ENCODE assay signal across 8 cellular contexts in the genomic region with DNA sequence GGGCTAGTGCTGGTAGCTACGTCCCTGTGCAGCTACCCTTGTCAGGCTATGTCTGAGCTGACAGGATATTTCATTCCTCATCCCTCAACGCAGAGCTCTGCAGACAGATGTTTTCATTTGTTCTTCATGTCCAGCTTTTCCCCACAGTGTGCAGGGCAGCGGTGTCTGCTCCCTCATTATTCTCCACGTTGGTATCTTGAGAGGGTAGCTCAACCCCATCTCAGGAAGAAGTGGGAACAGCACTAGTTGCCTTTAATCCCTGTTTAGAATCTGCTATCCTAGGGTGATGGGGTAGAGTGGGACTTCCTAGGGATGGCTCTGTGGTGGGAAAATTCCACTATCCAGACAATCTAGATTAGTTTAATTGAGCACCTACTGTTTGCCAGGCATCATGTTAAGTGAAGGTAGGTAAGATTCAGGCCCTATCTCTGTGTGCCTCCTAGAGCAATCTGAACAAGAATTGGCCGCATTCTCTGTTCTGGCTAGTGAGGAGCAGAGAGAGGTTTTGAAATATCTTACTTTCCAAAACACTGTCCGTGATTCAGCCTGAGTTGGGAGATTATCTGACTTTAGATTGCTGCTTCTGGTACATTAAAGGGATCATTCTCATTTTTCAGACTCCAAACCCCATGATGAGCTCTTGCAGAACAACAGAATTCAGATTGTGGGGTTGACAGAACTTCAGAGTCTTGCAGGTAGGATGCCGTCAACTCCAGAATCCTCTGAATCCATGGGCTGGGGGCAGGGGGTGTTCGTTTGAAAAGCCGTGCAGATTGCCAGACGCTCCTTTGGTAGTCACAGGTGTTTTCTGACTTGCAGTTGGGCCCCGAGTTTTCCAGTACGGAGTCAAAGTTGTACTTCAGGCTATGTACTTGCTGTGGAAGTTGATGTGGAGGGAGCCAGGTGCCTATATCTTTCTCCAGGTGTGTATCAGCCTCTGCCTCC. TPM values are rescaled to one million over a fixed set of nuclear protein-coding genes. Genes with fewer than 3 reads are reported as not detected.
DNase-seq lines count a peak whose midpoint lies in the region; FAIRE-seq and TF ChIP-seq lines count a peak whose summit lies in the region.

No MANE protein-coding gene starts in this region.

- peak overlapping the region; percentile 89 for H3K27ac Mint-ChIP-seq in Caco-2 (ENCODE audit: unreplicated experiment)

- no peak overlapping the region for H4K91ac ChIP-seq in neuronal stem cell (ENCODE audit: low read depth, low read length, poor library complexity)

- peaks cover 19% of the 10 kb centered on the region for H3K36me3 Mint-ChIP-seq in Caco-2 (ENCODE audit: insufficient read depth, unreplicated experiment)

- POLR2A ChIA-PET in Caco-2 (lab: Charles Lee) = interaction anchor here (0.5 kb wide), 1 partner anchor 26 kb away, joined by 3 read pairs; no protein-coding TSS in a partner anchor
- POLR2A ChIA-PET in endothelial cell of umbilical vein (lab: Charles Lee) = no interaction called here

- TF ChIP-seq POLR2A in NB4 (IDR thresholded peaks at IDR 0.05; ENCODE audit: extremely low read depth, insufficient read length) (no peak), endothelial cell of umbilical vein (IDR thresholded peaks at IDR 0.05; ENCODE audit: low read depth, low read length) (no peak)

- H3K79me2 ChIP-seq in endothelial cell of umbilical vein (ENCODE audit: control insufficient read depth, insufficient read depth, low read length) = peaks cover 9% of the 10 kb centered on the region

- dilution Hi-C loops in endothelial cell of umbilical vein (cut with MboI; ENCODE audit: extremely low pct_ligation_motif_present, low sequenced_read_pairs) = no loop called here

- H3K27me3 Mint-ChIP-seq in Caco-2 (ENCODE audit: insufficient read depth, unreplicated experiment) = no peaks in the 10 kb centered on the region

- H2BK12ac ChIP-seq in neuronal stem cell (ENCODE audit: low read length) = no peak overlapping the region

- no peak overlapping the region for H4K8ac ChIP-seq in neuronal stem cell (ENCODE audit: low read depth, low read length)

- TF ChIP-seq CTCF in Caco-2 (IDR thresholded peaks at IDR 0.05; ENCODE audit: insufficient read depth in 1 of 2, low read depth in 1 of 2, low read length in 1 of 2, severe bottlenecking in 1 of 2, unreplicated experiment in 1 of 2) (no peak), NB4 (IDR thresholded peaks at IDR 0.05; ENCODE audit: low read depth, low read length) (no peak), endothelial cell of umbilical vein (IDR thresholded peaks at IDR 0.05; ENCODE audit: extremely low read depth in 1 of 2, insufficient read depth in 1 of 2, low read depth in 1 of 2, low read length in 2 of 2) (no peak)

- H3K4me1 ChIP-seq in Caco-2 (peaks cover 7% of the 10 kb centered on the region; the same call in 1 of the 2 replicates), endothelial cell of umbilical vein (ENCODE audit: control insufficient read depth, extremely low read depth, insufficient read depth, low read length) (peaks cover 8% of the 10 kb centered on the region), neuronal stem cell (ENCODE audit: control insufficient read depth in 2 of 2, insufficient read depth in 1 of 2, low read depth in 1 of 2, low read length in 2 of 2) (peaks cover 5% of the 10 kb centered on the region in 2 donors)

- H3K27ac ChIP-seq in endothelial cell of umbilical vein (ENCODE audit: insufficient read depth, low read depth, low read length) = peak overlapping the region; percentile 58
- H3K27ac ChIP-seq in neuronal stem cell (replicated peaks; ENCODE audit: low read length) = no peak overlapping the region

- H3K9ac ChIP-seq in endothelial cell of umbilical vein (replicated peaks; ENCODE audit: extremely low read depth, insufficient read depth, low read length) = peak overlapping the region; percentile 85
- H3K9ac ChIP-seq in neuronal stem cell (ENCODE audit: low read depth, low read length, poor library complexity) = peak overlapping the region; percentile 86

- H2BK120ac ChIP-seq in neuronal stem cell (ENCODE audit: low read depth, low read length) = no peak overlapping the region

- H3K9me3 ChIP-seq in Caco-2 = peaks cover 3% of the 10 kb centered on the region; the same call in 1 of the 2 replicates
- H3K9me3 ChIP-seq in endothelial cell of umbilical vein (replicated peaks; ENCODE audit: control insufficient read depth, insufficient read depth, low read length) = no peaks in the 10 kb centered on the region
- no peaks in the 10 kb centered on the region for H3K9me3 ChIP-seq in neuronal stem cell (replicated peaks in 1 of 2; ENCODE audit: control insufficient read depth in 2 of 2, insufficient read depth in 1 of 2, low read depth in 1 of 2, low read length in 2 of 2)

- H3K4me3 ChIP-seq in Caco-2 (ENCODE audit: low read depth, low read length) = peak overlapping the region; percentile 67
- peak overlapping the region; percentile 96 for H3K4me3 ChIP-seq in NB4 (ENCODE audit: low read depth, low read length)
- H3K4me3 ChIP-seq in endothelial cell of umbilical vein (replicated peaks in 1 of 3; ENCODE audit: insufficient read depth in 1 of 3, low read depth in 1 of 3, low read length in 3 of 3) = peak overlapping the region; percentile 50 to 79 (median 65)
- peak overlapping the region; percentile 67 to 96 for H3K4me3 ChIP-seq in neuronal stem cell (ENCODE audit: low read length in 2 of 2)

- WGBS in neuronal stem cell (ENCODE audit: extremely low coverage in 2 of 2, insufficient read length in 2 of 2, insufficient replicate concordance in 1 of 2), 2 donors = no CpG with 5 or more reads among the region's 12 CpGs

- peak overlapping the region; percentile 96 for H3K4me3 Mint-ChIP-seq in Caco-2 (ENCODE audit: unreplicated experiment)

- H2BK15ac ChIP-seq in neuronal stem cell (ENCODE audit: low read length) = no peak overlapping the region

- no peaks in the 10 kb centered on the region for H3K4me1 Mint-ChIP-seq in Caco-2 (ENCODE audit: low read depth, unreplicated experiment)

- intact Hi-C loops in Caco-2 (cut with micrococcal nuclease; ENCODE audit: unreplicated experiment) = loop anchor here (5.0 kb wide), 1 partner anchor 35 kb away; no protein-coding TSS in a partner anchor
- intact Hi-C loops in endothelial cell of umbilical vein (cut with micrococcal nuclease) = no loop called here

- no peak overlapping the region for H3K14ac ChIP-seq in neuronal stem cell (ENCODE audit: low read length)

- TSS peak; percentile 36 for BruUV-seq in Caco-2 (replicated peaks; lab: Mats Ljungman, UMichigan)
- no TSS peak for BruUV-seq in endothelial cell of umbilical vein (replicated peaks; lab: Mats Ljungman, UMichigan)

- no peak for FAIRE-seq in endothelial cell of umbilical vein (lab: Jason Lieb, UNC)

- CTCF ChIA-PET in Caco-2 (lab: Charles Lee) (no interaction called here), endothelial cell of umbilical vein (lab: Charles Lee) (interaction anchor here (0.6 to 1.0 kb wide), 1 partner anchor 12 kb away, joined by 3 to 4 read pairs; no protein-coding TSS in a partner anchor)

- peaks cover 3% of the 10 kb centered on the region; the same call in 1 of the 2 replicates for H3K36me3 ChIP-seq in Caco-2 (ENCODE audit: control insufficient read depth, insufficient read depth, low read length)
- peaks cover 4 to 7% of the 10 kb centered on the region in 2 experiments for H3K36me3 ChIP-seq in endothelial cell of umbilical vein (ENCODE audit: control insufficient read depth in 2 of 2, extremely low read depth in 1 of 2, insufficient read depth in 2 of 2, low read length in 2 of 2)
- H3K36me3 ChIP-seq in neuronal stem cell (replicated peaks in 1 of 2; ENCODE audit: control insufficient read depth in 2 of 2, insufficient read depth in 2 of 2, low read length in 2 of 2) = peaks cover 13 to 30% of the 10 kb centered on the region in 2 donors

- H3K4me2 ChIP-seq in endothelial cell of umbilical vein (ENCODE audit: insufficient read depth, low read length) (peak overlapping the region; percentile 82), neuronal stem cell (ENCODE audit: insufficient read depth, low read length, poor library complexity, severe bottlenecking) (peak overlapping the region; percentile 56)

- no peak overlapping the region for H2AK5ac ChIP-seq in neuronal stem cell (ENCODE audit: low read depth, low read length)

- peak overlapping the region; percentile 94 for H2AFZ ChIP-seq in endothelial cell of umbilical vein (ENCODE audit: low read depth, low read length)
- H2AFZ ChIP-seq in neuronal stem cell (ENCODE audit: low read length) = peak overlapping the region; percentile 92

- H3K9me1 ChIP-seq in endothelial cell of umbilical vein (replicated peaks; ENCODE audit: control insufficient read depth, extremely low read depth, insufficient read depth, low read length) = no peaks in the 10 kb centered on the region

- no peak overlapping the region for H3K18ac ChIP-seq in neuronal stem cell (ENCODE audit: low read length)

- DNase-seq in Caco-2 = no peak
- DNase-seq in NB4 (ENCODE audit: low read depth) = no peak
- DNase-seq in endothelial cell of umbilical vein (ENCODE audit: low read depth, low spot score) = no peak
- DNase-seq in neuronal stem cell (ENCODE audit: low spot score) = no peak
- no peak for DNase-seq in NCI-H2227 treated with DMSO at 0.1 percent for 48 hours (lab: John Stamatoyannopoulos, UW)
- DNase-seq in stimulated activated CD4-positive, alpha-beta T cell treated with anti-CD3 and anti-CD28 coated beads, Interleukin-4, amount 100 ng/mL, for 1 hour = no peak
- no peak for DNase-seq in NCI-H748 treated with DMSO at 0.1 percent for 48 hours (lab: John Stamatoyannopoulos, UW)
- no peak for DNase-seq in NCI-H146 (lab: John Stamatoyannopoulos, UW)

- no peak overlapping the region for H3K23ac ChIP-seq in neuronal stem cell (ENCODE audit: low read depth, low read length, poor library complexity)

- no peaks in the 10 kb centered on the region for H3K79me1 ChIP-seq in neuronal stem cell (ENCODE audit: low read depth, low read length)

- no peaks in the 10 kb centered on the region for H3K9me3 Mint-ChIP-seq in Caco-2 (ENCODE audit: unreplicated experiment)

- no peaks in the 10 kb centered on the region for H4K20me1 ChIP-seq in endothelial cell of umbilical vein (replicated peaks; ENCODE audit: control insufficient read depth, extremely low read depth, insufficient read depth, low read length)

- H3K27me3 ChIP-seq in Caco-2 (replicated peaks; ENCODE audit: control insufficient read depth, insufficient read depth, low read length) (no peaks in the 10 kb centered on the region), endothelial cell of umbilical vein (ENCODE audit: control insufficient read depth in 2 of 2, insufficient read depth in 2 of 2, low read length in 2 of 2) (no peaks in the 10 kb centered on the region), neuronal stem cell (ENCODE audit: control insufficient read depth in 3 of 3, insufficient read depth in 3 of 3, low read depth in 1 of 3, low read length in 3 of 3) (no peaks in the 10 kb centered on the region)

- no peak overlapping the region for H2BK5ac ChIP-seq in neuronal stem cell (ENCODE audit: low read length)

- H3K4ac ChIP-seq in neuronal stem cell (ENCODE audit: low read length) = no peak overlapping the region

RNA-seq across cellular contexts. Expression of gene ALG1, which starts 1.0 kb away (rescaled TPM):
- total RNA-seq in Caco-2 (2022) (39.2 and 42.0 TPM in 2 replicates), endothelial cell of umbilical vein (33.7 and 37.1 TPM in 2 replicates)
- polyA plus RNA-seq in endothelial cell of umbilical vein = 43.7 and 46.0 TPM in 2 replicates
- polyA plus RNA-seq in endothelial cell of umbilical vein (2011; cell fraction: cytosol; rRNA removed) = 32.5 and 36.3 TPM in 2 replicates
- 23.9 and 25.9 TPM in 2 replicates for polyA plus RNA-seq in endothelial cell of umbilical vein (2011; cell fraction: nucleus; rRNA removed)
- polyA plus RNA-seq in endothelial cell of umbilical vein (2012) = 24.7 and 30.4 TPM in 2 replicates
- 50.6 and 55.8 TPM in 2 replicates for polyA minus RNA-seq in endothelial cell of umbilical vein
- polyA minus RNA-seq in endothelial cell of umbilical vein (2011; cell fraction: cytosol; rRNA and poly(A)+ RNA removed) = 34.8 TPM
- polyA minus RNA-seq in endothelial cell of umbilical vein (2011; cell fraction: nucleus; rRNA and poly(A)+ RNA removed) = 14.8 and 17.8 TPM in 2 replicates
- polyA plus RNA-seq in neuronal stem cell (2013, experiment 1 of 2) = 7.9 TPM
- polyA plus RNA-seq in neuronal stem cell (2013, experiment 2 of 2) = 8.4 TPM

RNA-seq across cellular contexts. Expression of gene C16orf89, which starts 6.8 kb away (rescaled TPM):
- total RNA-seq in Caco-2 (2022) (not detected in 2 replicates), endothelial cell of umbilical vein (not detected in 2 replicates)
- not detected in 2 replicates for polyA plus RNA-seq in endothelial cell of umbilical vein
- not detected in 2 replicates for polyA plus RNA-seq in endothelial cell of umbilical vein (2011; cell fraction: cytosol; rRNA removed)
- not detected in 2 replicates for polyA plus RNA-seq in endothelial cell of umbilical vein (2011; cell fraction: nucleus; rRNA removed)
- not detected in 2 replicates for polyA plus RNA-seq in endothelial cell of umbilical vein (2012)
- polyA minus RNA-seq in endothelial cell of umbilical vein = not detected in 2 replicates
- polyA minus RNA-seq in endothelial cell of umbilical vein (2011; cell fraction: cytosol; rRNA and poly(A)+ RNA removed) = not detected
- not detected in 2 replicates for polyA minus RNA-seq in endothelial cell of umbilical vein (2011; cell fraction: nucleus; rRNA and poly(A)+ RNA removed)
- polyA plus RNA-seq in neuronal stem cell (2013, experiment 1 of 2) = 0.52 TPM
- polyA plus RNA-seq in neuronal stem cell (2013, experiment 2 of 2) = 0.72 TPM

RNA-seq across cellular contexts. Expression of gene EEF2KMT, which starts 25.0 kb away (rescaled TPM):
- total RNA-seq in Caco-2 (2022) (12.7 and 13.9 TPM in 2 replicates), endothelial cell of umbilical vein (13.9 and 15.1 TPM in 2 replicates)
- polyA plus RNA-seq in endothelial cell of umbilical vein = 15.5 and 21.8 TPM in 2 replicates
- polyA plus RNA-seq in endothelial cell of umbilical vein (2011; cell fraction: cytosol; rRNA removed) = 8.8 and 9.1 TPM in 2 replicates
- polyA plus RNA-seq in endothelial cell of umbilical vein (2011; cell fraction: nucleus; rRNA removed) = 7.6 and 9.6 TPM in 2 replicates
- 13.8 and 15.8 TPM in 2 replicates for polyA plus RNA-seq in endothelial cell of umbilical vein (2012)
- 6.3 and 13.8 TPM in 2 replicates for polyA minus RNA-seq in endothelial cell of umbilical vein
- 10.0 TPM for polyA minus RNA-seq in endothelial cell of umbilical vein (2011; cell fraction: cytosol; rRNA and poly(A)+ RNA removed)
- polyA minus RNA-seq in endothelial cell of umbilical vein (2011; cell fraction: nucleus; rRNA and poly(A)+ RNA removed) = 3.5 and 4.8 TPM in 2 replicates
- polyA plus RNA-seq in neuronal stem cell (2013, experiment 1 of 2) = 9.2 TPM
- 8.9 TPM for polyA plus RNA-seq in neuronal stem cell (2013, experiment 2 of 2)

RNA-seq across cellular contexts. Expression of gene NAGPA, which starts 38.9 kb away (rescaled TPM):
- total RNA-seq in Caco-2 (2022) (15.9 and 16.7 TPM in 2 replicates), endothelial cell of umbilical vein (26.3 and 29.9 TPM in 2 replicates)
- 29.6 and 35.2 TPM in 2 replicates for polyA plus RNA-seq in endothelial cell of umbilical vein
- 18.0 and 25.4 TPM in 2 replicates for polyA plus RNA-seq in endothelial cell of umbilical vein (2011; cell fraction: cytosol; rRNA removed)
- polyA plus RNA-seq in endothelial cell of umbilical vein (2011; cell fraction: nucleus; rRNA removed) = 31.5 and 35.7 TPM in 2 replicates
- 17.0 and 23.4 TPM in 2 replicates for polyA plus RNA-seq in endothelial cell of umbilical vein (2012)
- 17.2 and 18.0 TPM in 2 replicates for polyA minus RNA-seq in endothelial cell of umbilical vein
- 11.9 TPM for polyA minus RNA-seq in endothelial cell of umbilical vein (2011; cell fraction: cytosol; rRNA and poly(A)+ RNA removed)
- 12.4 and 13.3 TPM in 2 replicates for polyA minus RNA-seq in endothelial cell of umbilical vein (2011; cell fraction: nucleus; rRNA and poly(A)+ RNA removed)
- 3.1 TPM for polyA plus RNA-seq in neuronal stem cell (2013, experiment 1 of 2)
- polyA plus RNA-seq in neuronal stem cell (2013, experiment 2 of 2) = 2.7 TPM
